8 cellular contexts compared by ENCODE assay signal in the genomic region with DNA sequence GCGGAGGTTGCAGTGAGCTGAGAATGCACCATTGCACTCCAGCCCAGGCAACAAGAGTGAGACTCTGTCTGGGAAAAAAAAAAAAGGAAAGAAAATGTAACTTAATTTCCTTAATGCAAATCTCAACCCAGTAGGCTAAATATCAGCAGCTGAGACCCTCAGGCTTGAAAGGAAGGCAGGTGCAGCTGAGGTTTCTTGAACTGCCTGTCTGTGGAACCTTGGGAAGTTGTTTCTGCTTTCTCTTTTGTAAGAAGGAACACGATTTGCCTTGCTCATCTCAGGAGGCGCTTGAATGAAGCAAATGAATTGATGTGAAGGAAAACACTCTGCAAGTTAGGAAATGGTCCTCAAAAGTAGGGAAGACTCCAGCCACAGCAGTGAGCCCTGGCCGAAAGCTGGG.
"Had no signal": no experiment of that assay in that cellular context is flagged by ENCODE, and none has a peak within 500 bp of the region (broad histone marks: within the 10 kb centered on the region; RNA-seq: fewer than 3 reads in every experiment).

No MANE protein-coding gene starts in this region.

- H3K4me3 ChIP-seq: K562 had no signal

- H3K4me3 Mint-ChIP-seq: IgD-negative memory B cell had no signal

- ATAC-seq: HepG2, K562 had no signal

- H3K36me3 Mint-ChIP-seq: IgD-negative memory B cell had no signal

- H3K9ac ChIP-seq: KMS-11 had no signal

- H3K4me2 ChIP-seq: KMS-11 had no signal

- DNase-seq: IMR-90, KBM-7, KG1 had no signal

- H3K27me3 Mint-ChIP-seq: IgD-negative memory B cell had no signal

- H3K4me1 Mint-ChIP-seq: IgD-negative memory B cell had no signal

- H3K27ac ChIP-seq: HL-60, KMS-11 had no signal

- H3K27ac Mint-ChIP-seq: IgD-negative memory B cell had no signal
